In genomic region chr17:1229891-1230571, GRCh38 we compare ENCODE assay signal across 11 cellular contexts. TPM values are rescaled to one million over a fixed set of nuclear protein-coding genes. Genes with fewer than 3 reads are reported as not detected.
DNase-seq lines count a peak whose midpoint lies in the region; ATAC-seq and TF ChIP-seq lines count a peak whose summit lies in the region.
"Had no signal": no experiment of that assay in that cellular context is flagged by ENCODE, and none has a peak within 500 bp of the region (broad histone marks: within the 10 kb centered on the region; RNA-seq: fewer than 3 reads in every experiment).

No MANE protein-coding gene starts in this region.

- CTCF ChIA-PET in activated B cell treated with CpG ODN at 0.5 μM for 24 hours (lab: Charles Lee) = interaction anchor here (0.9 to 2.7 kb wide), 6 partner anchors 13 to 107 kb away, joined by 3 to 9 read pairs (median 6); no protein-coding TSS in a partner anchor

- H3K4me1 Mint-ChIP-seq in activated B cell treated with CpG ODN at 0.5 μM for 24 hours = peaks cover 32% of the 10 kb centered on the region

- ATAC-seq in activated B cell treated with CpG ODN at 0.5 μM for 24 hours (ENCODE audit: low read depth) (no peak), right lobe of liver (no peak), HG03039 (IDR thresholded peaks at IDR 0.05; ENCODE audit: unreplicated experiment) (no peak)

- intact Hi-C loops in activated B cell treated with CpG ODN at 0.5 μM for 24 hours (cut with micrococcal nuclease) = loop anchor here (1.0 to 2.0 kb wide), 4 partner anchors 27 to 49 kb away; no protein-coding TSS in a partner anchor
- intact Hi-C loops in right lobe of liver (cut with DNase I) = no loop called here
- intact Hi-C loops in testis (cut with DNase I; ENCODE audit: low total_unique reads) = no loop called here

- TF ChIP-seq CTCF in activated B cell treated with CpG ODN at 0.5 μM for 24 hours (IDR thresholded peaks at IDR 0.05) = no peak
- no peak for TF ChIP-seq CTCF in right lobe of liver (IDR thresholded peaks at IDR 0.05)
- TF ChIP-seq CTCF in testis (IDR thresholded peaks at IDR 0.05) = no peak

- 0% methylated on average over 7 of the region's 59 CpGs for WGBS in right lobe of liver (ENCODE audit: insufficient coverage, low coverage, low lambda C conversion rate, missing lambda C conversion rate)
- WGBS in testis, 2 donors = 19 to 26% methylated on average over 3 to 45 of the region's 59 CpGs

- H3K4me3 Mint-ChIP-seq in activated B cell treated with CpG ODN at 0.5 μM for 24 hours = peak overlapping the region; percentile 87

- peaks cover 7% of the 10 kb centered on the region for H3K27me3 Mint-ChIP-seq in activated B cell treated with CpG ODN at 0.5 μM for 24 hours

- no peaks in the 10 kb centered on the region for H3K9me3 ChIP-seq in right lobe of liver
- H3K9me3 ChIP-seq in testis = no peaks in the 10 kb centered on the region

- TF ChIP-seq POLR2A in right lobe of liver (IDR thresholded peaks at IDR 0.05) = no peak
- TF ChIP-seq POLR2A in testis (IDR thresholded peaks at IDR 0.05) = no peak

- POLR2A ChIA-PET in activated B cell treated with CpG ODN at 0.5 μM for 24 hours (lab: Charles Lee) = interaction anchor here (1.0 to 3.6 kb wide), 7 partner anchors 10 to 65 kb away, joined by 3 to 31 read pairs (median 10); partner anchors contain the start of gene ABR

- H3K27ac ChIP-seq in right lobe of liver (peak overlapping the region in 1 of 3 donors; percentile 47), testis (peak overlapping the region in 1 of 2 donors; percentile 11)

- H3K36me3 Mint-ChIP-seq in activated B cell treated with CpG ODN at 0.5 μM for 24 hours (ENCODE audit: low read depth) = peaks cover 27% of the 10 kb centered on the region

- peak overlapping the region; percentile 25 to 51 (median 32) for H3K4me3 ChIP-seq in right lobe of liver
- peak overlapping the region; percentile 46 to 63 for H3K4me3 ChIP-seq in testis

- H3K27ac Mint-ChIP-seq in activated B cell treated with CpG ODN at 0.5 μM for 24 hours = peak overlapping the region; percentile 80

- H3K4me1 ChIP-seq in right lobe of liver = peaks cover 0 to 10% (median 0%) of the 10 kb centered on the region in 4 donors
- peaks cover 5% of the 10 kb centered on the region for H3K4me1 ChIP-seq in testis

- H3K9me3 Mint-ChIP-seq in activated B cell treated with CpG ODN at 0.5 μM for 24 hours = no peaks in the 10 kb centered on the region

- DNase-seq in activated CD8-positive, alpha-beta memory T cell treated with anti-CD3 and anti-CD28 coated beads for 24 hours = peak; percentile 59
- no peak for DNase-seq in activated CD8-positive, alpha-beta memory T cell treated with anti-CD3 and anti-CD28 coated beads, Interleukin-2, amount 50 U/mL, for 4 hours
- DNase-seq in activated B cell treated with CpG ODN at 0.5 μM for 24 hours (no peak), right lobe of liver (no peak), testis (no peak), COLO829 (ENCODE audit: low spot score) (no peak), EL (no peak)
- DNase-seq: HCEC 1CT, NCI-H2227 treated with DMSO at 0.1 percent for 48 hours had no signal

- H3K27me3 ChIP-seq in right lobe of liver (no peaks in the 10 kb centered on the region), testis (no peaks in the 10 kb centered on the region)

- H3K36me3 ChIP-seq in right lobe of liver (no peaks in the 10 kb centered on the region), testis (ENCODE audit: low read depth, missing control alignments) (no peaks in the 10 kb centered on the region)

RNA-seq across cellular contexts. Expression of gene BHLHA9, which starts 40.2 kb away (rescaled TPM):
- not detected in 2 replicates for total RNA-seq in activated B cell treated with CpG ODN at 0.5 μM for 24 hours
- total RNA-seq in right lobe of liver = not detected
- under 1 TPM; 0.56 to 0.79 TPM for total RNA-seq in testis
- polyA plus RNA-seq in testis (ENCODE audit: insufficient read depth, low read depth, low replicate concordance) = not detected
- polyA plus RNA-seq: BJ had no signal

RNA-seq across cellular contexts. Expression of gene TRARG1, which starts 49.4 kb away (rescaled TPM):
- total RNA-seq in activated B cell treated with CpG ODN at 0.5 μM for 24 hours (not detected in 2 replicates), right lobe of liver (not detected), testis (1 to 10 TPM in 1 of 2 donors, under 1 TPM in 1; 0.99 to 1.3 TPM)
- polyA plus RNA-seq in testis (ENCODE audit: insufficient read depth, low read depth, low replicate concordance) = 1.3 TPM
- polyA plus RNA-seq: BJ had no signal

RNA-seq across cellular contexts. Expression of gene ABR, which starts 50.2 kb away (rescaled TPM):
- total RNA-seq in activated B cell treated with CpG ODN at 0.5 μM for 24 hours = 132 and 150 TPM in 2 replicates
- total RNA-seq in right lobe of liver = 10 to 100 TPM in 3 of 6 experiments, 1 to 10 TPM in 3; 7.4 to 21.5 (median 11.3) TPM
- total RNA-seq in testis = 10 to 100 TPM; 42.1 to 52.7 TPM
- polyA plus RNA-seq in testis (ENCODE audit: insufficient read depth, low read depth, low replicate concordance) = 30.6 TPM
